1 cellular context compared by ENCODE assay signal in genomic region chr17:62966426-62967110, GRCh38.
TF ChIP-seq lines count a peak whose summit lies in the region.

No MANE protein-coding gene starts in this region.

TF ChIP-seq in HepG2, 621 proteins besides CTCF, POLR2A, EP300 and RAD21 (continued from another document):
- TF ChIP-seq ZNF687 (CRISPR knock-in tag; IDR thresholded peaks at IDR 0.05) (peak; percentile 17; the same call in 1 of the 2 replicates), UBTF (CRISPR knock-in tag; IDR thresholded peaks at IDR 0.05) (peak; percentile 25; the same call in 1 of the 2 replicates), SIX1 (CRISPR knock-in tag; IDR thresholded peaks at IDR 0.05; ENCODE audit: borderline replicate concordance) (no peak), ZNF547 (CRISPR knock-in tag; IDR thresholded peaks at IDR 0.05) (0 out of 2 replicates have a peak, but pooled peaks have one; percentile 18), CHCHD3 (CRISPR knock-in tag; IDR thresholded peaks at IDR 0.05) (0 out of 2 replicates have a peak, but pooled peaks have one; percentile 30), RBM39 (IDR thresholded peaks at IDR 0.05; ENCODE audit: low read depth, low read length, poor library complexity, severe bottlenecking) (peak; percentile 39), ZNF142 (CRISPR knock-in tag; IDR thresholded peaks at IDR 0.05) (no peak), SRF (IDR thresholded peaks at IDR 0.05; ENCODE audit: low read depth, low read length) (no peak), DNMT3B (CRISPR knock-in tag; conservative IDR thresholded peaks at IDR 0.05) (no peak), ZNF138 (CRISPR knock-in tag; IDR thresholded peaks at IDR 0.05; ENCODE audit: low read depth) (no peak), ZNF34 (CRISPR knock-in tag; IDR thresholded peaks at IDR 0.05; ENCODE audit: borderline replicate concordance) (no peak), ZNF350 (CRISPR knock-in tag; IDR thresholded peaks at IDR 0.05; ENCODE audit: borderline replicate concordance, low read depth) (no peak), KMT2A (CRISPR knock-in tag; IDR thresholded peaks at IDR 0.05) (no peak), RBFOX2 (IDR thresholded peaks at IDR 0.05; ENCODE audit: low read depth, low read length) (no peak), PHF8 (CRISPR knock-in tag; IDR thresholded peaks at IDR 0.05) (0 out of 2 replicates have a peak, but pooled peaks have one; percentile 13), EED (CRISPR knock-in tag; IDR thresholded peaks at IDR 0.05) (no peak), MAX (IDR thresholded peaks at IDR 0.05) (peak; percentile 21; the same call in 1 of the 2 replicates), SRSF4 (IDR thresholded peaks at IDR 0.05; ENCODE audit: low read depth, low read length, poor library complexity, severe bottlenecking) (no peak), CEBPB (IDR thresholded peaks at IDR 0.05; ENCODE audit: borderline replicate concordance, low read depth, low read length) (peak; percentile 72), ZXDC (CRISPR knock-in tag; IDR thresholded peaks at IDR 0.05) (no peak), ZNF674 (CRISPR knock-in tag; IDR thresholded peaks at IDR 0.05; ENCODE audit: low read depth) (no peak), ARNTL (CRISPR knock-in tag; IDR thresholded peaks at IDR 0.05) (no peak), SMARCE1 (IDR thresholded peaks at IDR 0.05; ENCODE audit: borderline replicate concordance) (no peak), ZNF891 (CRISPR knock-in tag; IDR thresholded peaks at IDR 0.05) (peak; percentile 56; the same call in 1 of the 2 replicates), HNRNPLL (IDR thresholded peaks at IDR 0.05; ENCODE audit: low read depth, low read length, poor library complexity, severe bottlenecking) (peak; percentile 24), ZSCAN31 (CRISPR knock-in tag; IDR thresholded peaks at IDR 0.05; ENCODE audit: low read depth) (no peak), ZNF281 (CRISPR knock-in tag; IDR thresholded peaks at IDR 0.05; ENCODE audit: borderline replicate concordance) (peak; percentile 5; the same call in 1 of the 2 replicates), ZNF263 (CRISPR knock-in tag; IDR thresholded peaks at IDR 0.05) (peak; percentile 75), ZNF777 (CRISPR knock-in tag; IDR thresholded peaks at IDR 0.05) (peak; percentile 46; the same call in 1 of the 2 replicates)
